In the genomic region with DNA sequence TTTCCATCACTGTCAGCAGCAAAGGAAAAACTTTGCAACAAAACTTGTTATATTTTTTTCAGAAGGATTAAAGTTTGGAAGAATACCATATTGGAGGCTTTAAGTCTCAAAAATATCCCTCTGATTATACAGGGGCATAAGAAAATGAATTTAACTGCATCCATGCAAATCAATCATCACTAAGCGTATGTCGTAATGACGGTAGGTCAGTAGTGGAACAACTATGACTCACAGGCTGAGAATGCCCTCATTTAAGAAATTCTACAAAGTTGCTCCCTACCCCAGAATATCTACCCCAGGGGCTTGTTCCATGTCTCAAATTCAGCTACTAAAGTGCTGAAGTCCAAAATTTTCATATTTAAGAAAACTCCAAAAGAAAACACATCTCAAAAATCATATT, we compare ENCODE assay signal across 9 cellular contexts. TPM values are rescaled to one million over a fixed set of nuclear protein-coding genes. Genes with fewer than 3 reads are reported as not detected.
A peak's percentile ranks its signal among the peaks of the same experiment; 100 is the strongest.
DNase-seq lines count a peak whose midpoint lies in the region; ATAC-seq and TF ChIP-seq lines count a peak whose summit lies in the region.
"Had no signal": no experiment of that assay in that cellular context is flagged by ENCODE, and none has a peak within 500 bp of the region (broad histone marks: within the 10 kb centered on the region; RNA-seq: fewer than 3 reads in every experiment).

No MANE protein-coding gene starts in this region.

- DNase-seq in EL, result peak; percentile 80
- DNase-seq in PC-3, result peak; percentile 73
- no peak for DNase-seq in epithelial cell of prostate (ENCODE audit: low read depth, low spot score)
- DNase-seq in omental fat pad (ENCODE audit: low spot score), result no peak
- DNase-seq in WERI-Rb-1, result no peak
- DNase-seq in GDM1 (lab: John Stamatoyannopoulos, UW), result no peak
- no peak for DNase-seq in activated T-cell treated with anti-CD3 and anti-CD28 coated beads, Interleukin-2, amount 50 U/mL, for 4 hours

- TF ChIP-seq CTCF in PC-3 (conservative IDR thresholded peaks at IDR 0.05; ENCODE audit: low read depth, low read length) (no peak), omental fat pad (IDR thresholded peaks at IDR 0.05) (no peak), WERI-Rb-1 (IDR thresholded peaks at IDR 0.05; ENCODE audit: low read depth, low read length) (no peak)

- H3K4me3 ChIP-seq in PC-3 (ENCODE audit: low read length) (no peak overlapping the region), WERI-Rb-1 (ENCODE audit: low read depth, low read length) (no peak overlapping the region)
- H3K4me3 ChIP-seq: prostate gland had no signal

- H3K9me3 Mint-ChIP-seq in activated T-cell treated with anti-CD3 and anti-CD28 coated beads, Interleukin-2, amount 50 U/mL, for 4 hours, result no peaks in the 10 kb centered on the region

- no peaks in the 10 kb centered on the region for H3F3A ChIP-seq in PC-3 (ENCODE audit: low read length, unreplicated experiment)

- H3K4me3 Mint-ChIP-seq in activated T-cell treated with anti-CD3 and anti-CD28 coated beads, Interleukin-2, amount 50 U/mL, for 4 hours, result no peak overlapping the region

- intact Hi-C loops in PC-3 (cut with micrococcal nuclease), result no loop called here

- CTCF ChIA-PET in PC-3 (lab: Charles Lee), result no interaction called here

- no TSS peak for BruUV-seq in PC-3 (replicated peaks; lab: Mats Ljungman, UMichigan)

- no peaks in the 10 kb centered on the region for H3K9me2 ChIP-seq in PC-3 (replicated peaks; ENCODE audit: low read length)

- H3K27ac ChIP-seq in PC-3 (ENCODE audit: low read length) (no peak overlapping the region), epithelial cell of prostate (peak overlapping the region; percentile 23), WERI-Rb-1 (no peak overlapping the region)
- H3K27ac ChIP-seq: prostate gland had no signal

- POLR2A ChIA-PET in PC-3 (lab: Charles Lee; ENCODE audit: unreplicated experiment), result no interaction called here

- ATAC-seq in PC-3, result peak; percentile 54; the same call in 1 of the 2 replicates
- ATAC-seq in omental fat pad (ENCODE audit: low FRiP score), result peak; percentile 39
- no peak for ATAC-seq in GM18861 (IDR thresholded peaks at IDR 0.05; ENCODE audit: unreplicated experiment)
- ATAC-seq in activated T-cell treated with anti-CD3 and anti-CD28 coated beads, Interleukin-2, amount 50 U/mL, for 4 hours, result no peak

- H3K27me3 ChIP-seq in PC-3 (ENCODE audit: low read length) (no peaks in the 10 kb centered on the region), WERI-Rb-1 (ENCODE audit: insufficient read depth, low read depth, severe bottlenecking) (no peaks in the 10 kb centered on the region)

- H3K27me3 Mint-ChIP-seq in activated T-cell treated with anti-CD3 and anti-CD28 coated beads, Interleukin-2, amount 50 U/mL, for 4 hours (ENCODE audit: low read depth), result no peaks in the 10 kb centered on the region

- no peaks in the 10 kb centered on the region for H3K36me3 Mint-ChIP-seq in activated T-cell treated with anti-CD3 and anti-CD28 coated beads, Interleukin-2, amount 50 U/mL, for 4 hours (ENCODE audit: insufficient read depth)

- no peak overlapping the region for H3K9ac ChIP-seq in PC-3 (ENCODE audit: low read length)

- H3K9me3 ChIP-seq in PC-3 (ENCODE audit: low read length) (no peaks in the 10 kb centered on the region), WERI-Rb-1 (ENCODE audit: severe bottlenecking) (no peaks in the 10 kb centered on the region)
- H3K9me3 ChIP-seq: prostate gland had no signal

- H2AFZ ChIP-seq in PC-3 (ENCODE audit: low read length), result no peak overlapping the region

- no peaks in the 10 kb centered on the region for H4K20me1 ChIP-seq in PC-3 (ENCODE audit: low read length)

- H3K4me2 ChIP-seq in PC-3 (ENCODE audit: low read length), result peak overlapping the region; percentile 26

- H3K79me2 ChIP-seq in PC-3 (ENCODE audit: low read length), result no peaks in the 10 kb centered on the region

- peaks cover 2% of the 10 kb centered on the region for H3K4me1 Mint-ChIP-seq in activated T-cell treated with anti-CD3 and anti-CD28 coated beads, Interleukin-2, amount 50 U/mL, for 4 hours (ENCODE audit: low read depth)

- H3K36me3 ChIP-seq in PC-3 (ENCODE audit: low read depth, low read length), result no peaks in the 10 kb centered on the region
- H3K36me3 ChIP-seq in WERI-Rb-1, result no peaks in the 10 kb centered on the region
- H3K36me3 ChIP-seq: prostate gland had no signal

- H3K4me1 ChIP-seq in PC-3 (ENCODE audit: insufficient read depth, low read length), result peaks cover 20% of the 10 kb centered on the region
- H3K4me1 ChIP-seq: prostate gland had no signal

RNA-seq across cellular contexts. Expression of a gene that starts 12.5 kb away (rescaled TPM):
- 23.1 and 23.6 TPM in 2 replicates for total RNA-seq in PC-3 (2014; rRNA removed)
- 10 to 100 TPM; 50.7 to 83.5 (median 58.5) TPM for total RNA-seq in omental fat pad
- total RNA-seq in activated T-cell treated with anti-CD3 and anti-CD28 coated beads, Interleukin-2, amount 50 U/mL, for 4 hours, result 10 to 100 TPM; 27.0 to 36.4 (median 33.8) TPM

Comparison
In these comparisons a context has a peak if more than half of its experiments do, and no peak if none do; other contexts are left out.
1. DNase-seq: peak in EL (single experiment) and PC-3 (single experiment); none in epithelial cell of prostate (single experiment), omental fat pad (single experiment), WERI-Rb-1 (single experiment), GDM1 (single experiment) and activated T-cell treated with anti-CD3 and anti-CD28 coated beads, Interleukin-2, amount 50 U/mL, for 4 hours (single experiment).
2. ATAC-seq: peak in PC-3 (single experiment) and omental fat pad (single experiment); none in GM18861 (single experiment) and activated T-cell treated with anti-CD3 and anti-CD28 coated beads, Interleukin-2, amount 50 U/mL, for 4 hours (0 of 2).